9 cellular contexts compared by ENCODE assay signal in the genomic region with DNA sequence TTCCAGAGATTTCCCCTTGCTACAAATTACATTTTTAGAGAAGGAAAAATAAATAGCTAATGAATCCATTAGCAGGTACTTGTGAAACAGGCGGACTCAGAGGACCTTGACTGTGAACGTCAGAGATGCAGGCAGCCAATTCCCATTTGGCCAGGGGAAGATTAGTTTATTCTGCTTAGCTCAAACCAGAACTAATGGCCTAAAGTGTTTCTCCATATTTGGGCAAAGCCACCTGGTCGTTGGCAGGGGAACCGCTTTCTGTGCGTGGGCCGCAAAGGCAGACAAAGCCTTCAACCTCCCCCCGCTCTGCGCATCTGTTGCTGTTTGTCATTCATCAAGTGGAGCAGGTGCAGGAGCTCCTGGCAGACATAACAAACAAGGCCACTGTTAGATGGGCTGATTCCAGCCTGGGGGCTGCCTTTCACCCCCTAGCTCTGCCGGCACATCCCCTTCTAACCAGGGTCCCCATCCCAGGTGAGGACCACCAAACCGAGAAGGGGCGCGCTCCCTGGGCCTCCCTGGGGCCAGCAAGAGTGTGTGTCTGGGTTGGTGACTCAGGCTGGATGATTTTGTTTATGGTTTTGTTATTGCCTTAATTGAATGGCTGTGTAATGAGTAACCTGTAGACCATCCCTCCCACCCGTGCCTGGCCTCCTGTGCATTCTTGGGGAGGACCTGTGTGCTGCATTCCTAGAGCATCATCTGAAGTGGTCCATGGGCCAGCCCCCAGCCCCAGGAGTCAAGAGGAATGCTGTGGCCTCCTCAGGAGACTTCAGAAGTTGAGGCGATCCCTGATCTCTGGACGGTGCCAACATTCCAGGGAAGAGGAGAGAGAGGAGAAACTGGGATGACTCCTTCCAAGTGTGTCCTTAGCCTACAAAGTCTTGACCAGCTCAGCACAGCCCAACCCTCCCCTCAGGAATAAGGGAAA. TPM values are rescaled to one million over a fixed set of nuclear protein-coding genes. Genes with fewer than 3 reads are reported as not detected.
A peak's percentile ranks its signal among the peaks of the same experiment; 100 is the strongest.
DNase-seq lines count a peak whose midpoint lies in the region; ATAC-seq and TF ChIP-seq lines count a peak whose summit lies in the region.
"Had no signal": no experiment of that assay in that cellular context is flagged by ENCODE, and none has a peak within 500 bp of the region (broad histone marks: within the 10 kb centered on the region; RNA-seq: fewer than 3 reads in every experiment).

No MANE protein-coding gene starts in this region.

- no peaks in the 10 kb centered on the region for H3K79me2 ChIP-seq in mammary epithelial cell (ENCODE audit: insufficient read depth, low read length)

- no peak overlapping the region for H3K4me2 ChIP-seq in mammary epithelial cell (ENCODE audit: insufficient read depth, low read depth, low read length)

- no peaks in the 10 kb centered on the region for H3K9me3 Mint-ChIP-seq in natural killer cell treated with Interleukin-12 subunit alpha and Interleukin-12 subunit beta and Interleukin-15 and Interleukin-18, amount 100 ng/mL, for 72 hours

- H3K27ac Mint-ChIP-seq in natural killer cell treated with Interleukin-12 subunit alpha and Interleukin-12 subunit beta and Interleukin-15 and Interleukin-18, amount 100 ng/mL, for 72 hours = no peak overlapping the region

- TF ChIP-seq CTCF in mammary epithelial cell (conservative IDR thresholded peaks at IDR 0.05 in 1 of 2, IDR thresholded peaks at IDR 0.05 in 1 of 2; ENCODE audit: extremely low read depth in 1 of 2, insufficient read depth in 1 of 2, low read depth in 1 of 2, low read length in 2 of 2) = no peak

- H3K4me1 Mint-ChIP-seq in natural killer cell treated with Interleukin-12 subunit alpha and Interleukin-12 subunit beta and Interleukin-15 and Interleukin-18, amount 100 ng/mL, for 72 hours (ENCODE audit: low read depth in 2 of 2) = peaks cover 6 to 8% of the 10 kb centered on the region in 2 donors

- H2AFZ ChIP-seq in mammary epithelial cell (ENCODE audit: low read depth, low read length) = no peak overlapping the region

- no peak overlapping the region for H3K9ac ChIP-seq in mammary epithelial cell (ENCODE audit: insufficient read depth, low read length)

- DNase-seq in G401 (ENCODE audit: low spot score) (peak; percentile 75), NCI-H2196 (lab: John Stamatoyannopoulos, UW; ENCODE audit: unreplicated experiment) (peak; percentile 96), mammary epithelial cell (peak; percentile 70), posterior vena cava (ENCODE audit: low spot score) (peak; percentile 70), SKM-1 treated with dmso at 0.1 percent for 144 hours (lab: John Stamatoyannopoulos, UW; ENCODE audit: unreplicated experiment) (no peak)
- DNase-seq in natural killer cell treated with Interleukin-12 subunit alpha and Interleukin-12 subunit beta and Interleukin-15 and Interleukin-18, amount 100 ng/mL, for 72 hours (ENCODE audit: low spot score) = no peak

- 20% methylated on average over 14 of the region's 15 CpGs for whole genome bisulfite sequencing in mammary epithelial cell (ENCODE audit: low coverage, missing lambda C conversion rate)

- H3K4me1 ChIP-seq in mammary epithelial cell (ENCODE audit: insufficient read depth, low read length) = peaks cover 56% of the 10 kb centered on the region

- H3K27ac ChIP-seq in mammary epithelial cell (ENCODE audit: insufficient read depth, low read depth, low read length) = no peak overlapping the region

- peaks cover 0 to under 1% of the 10 kb centered on the region in 2 donors for H3K27me3 Mint-ChIP-seq in natural killer cell treated with Interleukin-12 subunit alpha and Interleukin-12 subunit beta and Interleukin-15 and Interleukin-18, amount 100 ng/mL, for 72 hours

- H3K4me3 Mint-ChIP-seq in natural killer cell treated with Interleukin-12 subunit alpha and Interleukin-12 subunit beta and Interleukin-15 and Interleukin-18, amount 100 ng/mL, for 72 hours = no peak overlapping the region

- dilution Hi-C loops in mammary epithelial cell (cut with HindIII; ENCODE audit: low sequenced_read_pairs) = no loop called here

- in situ Hi-C loops in G401 (cut with HindIII; ENCODE audit: low sequenced_read_pairs) = no loop called here
- in situ Hi-C loops in mammary epithelial cell (cut with MboI; ENCODE audit: low sequenced_read_pairs in 2 of 2) = no loop called here

- CTCF ChIA-PET in mammary epithelial cell (lab: Charles Lee; ENCODE audit: low non-redundant PET) = no interaction called here

- peak; percentile 68 for ATAC-seq in HG02610 (IDR thresholded peaks at IDR 0.05; ENCODE audit: unreplicated experiment)
- no peak for ATAC-seq in GM21737 (IDR thresholded peaks at IDR 0.05; ENCODE audit: unreplicated experiment)
- ATAC-seq in natural killer cell treated with Interleukin-12 subunit alpha and Interleukin-12 subunit beta and Interleukin-15 and Interleukin-18, amount 100 ng/mL, for 72 hours = no peak

- BruUV-seq in mammary epithelial cell (replicated peaks; lab: Mats Ljungman, UMichigan) = no TSS peak

- intact Hi-C loops in mammary epithelial cell (cut with micrococcal nuclease) = loop anchor here (10.0 kb wide), 1 partner anchor 161 kb away; the partner anchor contains the start of genes SSMEM1 and TMEM209
- intact Hi-C loops in posterior vena cava (cut with DNase I) = no loop called here

- no peaks in the 10 kb centered on the region for H4K20me1 ChIP-seq in mammary epithelial cell (ENCODE audit: insufficient read depth, low read length)

- no peaks in the 10 kb centered on the region for H3K36me3 ChIP-seq in mammary epithelial cell (ENCODE audit: insufficient read depth, low read length)

- no peak overlapping the region for H3K4me3 ChIP-seq in mammary epithelial cell (replicated peaks in 1 of 3; ENCODE audit: insufficient read depth in 1 of 3, low read depth in 2 of 3, low read length in 3 of 3)

- H3K27me3 ChIP-seq in mammary epithelial cell (ENCODE audit: insufficient read depth, low read length) = no peaks in the 10 kb centered on the region

- peaks cover under 1% of the 10 kb centered on the region for H3K9me3 ChIP-seq in mammary epithelial cell (replicated peaks; ENCODE audit: insufficient read depth, low read length)

- H3K36me3 Mint-ChIP-seq in natural killer cell treated with Interleukin-12 subunit alpha and Interleukin-12 subunit beta and Interleukin-15 and Interleukin-18, amount 100 ng/mL, for 72 hours = no peaks in the 10 kb centered on the region

RNA-seq across cellular contexts. Expression of gene CPA1, which starts 14.5 kb away (rescaled TPM):
- total RNA-seq in G401 (2014; rRNA removed; shearing (Covaris generic)) = not detected in 2 replicates
- under 1 TPM in 1 of 2 donors, not detected in 1; 0.67 TPM for total RNA-seq in mammary epithelial cell
- not detected for polyA plus RNA-seq in mammary epithelial cell
- polyA minus RNA-seq in mammary epithelial cell = not detected
- total RNA-seq in posterior vena cava = 1 to 10 TPM in 1 of 2 donors, under 1 TPM in 1; 0.79 to 6.7 TPM
- total RNA-seq in natural killer cell treated with Interleukin-12 subunit alpha and Interleukin-12 subunit beta and Interleukin-15 and Interleukin-18, amount 100 ng/mL, for 72 hours = not detected
- total RNA-seq: epithelial cell of proximal tubule had no signal

RNA-seq across cellular contexts. Expression of gene CPA5, which starts 21.2 kb away (rescaled TPM):
- total RNA-seq in G401 (2014; rRNA removed; shearing (Covaris generic)) = not detected in 2 replicates
- not detected for total RNA-seq in mammary epithelial cell
- polyA plus RNA-seq in mammary epithelial cell = 0.75 TPM
- polyA minus RNA-seq in mammary epithelial cell = not detected
- total RNA-seq in posterior vena cava = not detected
- total RNA-seq in natural killer cell treated with Interleukin-12 subunit alpha and Interleukin-12 subunit beta and Interleukin-15 and Interleukin-18, amount 100 ng/mL, for 72 hours = not detected

Comparison
In these comparisons a context has a peak if more than half of its experiments do, and no peak if none do; other contexts are left out.
1. DNase-seq: peak in G401 (single experiment), NCI-H2196 (single experiment), mammary epithelial cell (single experiment) and posterior vena cava (single experiment); none in SKM-1 treated with dmso at 0.1 percent for 144 hours (single experiment) and natural killer cell treated with Interleukin-12 subunit alpha and Interleukin-12 subunit beta and Interleukin-15 and Interleukin-18, amount 100 ng/mL, for 72 hours (single experiment).